ENCODE assay signal across 8 cellular contexts in genomic region chr14:71322660-71323250, GRCh38. TPM values are rescaled to one million over a fixed set of nuclear protein-coding genes. Genes with fewer than 3 reads are reported as not detected.
DNase-seq lines count a peak whose midpoint lies in the region; ATAC-seq and TF ChIP-seq lines count a peak whose summit lies in the region.

No MANE protein-coding gene starts in this region.

- H3K36me3 Mint-ChIP-seq in activated T-cell treated with anti-CD3 and anti-CD28 coated beads, Interleukin-2, amount 50 U/mL, for 72 hours (ENCODE audit: insufficient read depth in 2 of 2), result peaks cover 2 to 5% of the 10 kb centered on the region in 2 donors

- intact Hi-C loops in adrenal gland (cut with DNase I), result loop anchor here in 1 of 2 donors (10.0 kb wide), 1 partner anchor 422 kb away; no protein-coding TSS in a partner anchor

- peak overlapping the region in 1 of 4 donors; percentile 71 for H3K4me3 ChIP-seq in adrenal gland
- H3K4me3 ChIP-seq in iPS-20b (ENCODE audit: low read length), result peak overlapping the region; percentile 86

- H3K9ac ChIP-seq in iPS-20b (ENCODE audit: low read depth, low read length), result no peak overlapping the region; the same call in 1 of the 2 replicates

- peak overlapping the region; percentile 90 for H3K27ac Mint-ChIP-seq in activated T-cell treated with anti-CD3 and anti-CD28 coated beads, Interleukin-2, amount 50 U/mL, for 72 hours
- H3K27ac Mint-ChIP-seq in stimulated activated naive CD8-positive, alpha-beta T cell treated with anti-CD3 and anti-CD28 coated beads, Interleukin-15, amount 100 ng/mL, for 72 hours, result peak overlapping the region in 1 of 2 donors; percentile 30

- no peak for ATAC-seq in activated T-cell treated with anti-CD3 and anti-CD28 coated beads, Interleukin-2, amount 50 U/mL, for 72 hours (replicated peaks in 1 of 2)
- ATAC-seq in stimulated activated naive CD8-positive, alpha-beta T cell treated with anti-CD3 and anti-CD28 coated beads, Interleukin-15, amount 100 ng/mL, for 72 hours, result no peak
- ATAC-seq in HG02571 (IDR thresholded peaks at IDR 0.05; ENCODE audit: unreplicated experiment), result no peak

- H3K9me3 ChIP-seq in adrenal gland (replicated peaks in 1 of 3) (no peaks in the 10 kb centered on the region), iPS-20b (ENCODE audit: insufficient read depth, low read depth, low read length) (no peaks in the 10 kb centered on the region)

- peak overlapping the region; percentile 88 to 96 for H3K4me3 Mint-ChIP-seq in activated T-cell treated with anti-CD3 and anti-CD28 coated beads, Interleukin-2, amount 50 U/mL, for 72 hours
- peak overlapping the region; percentile 89 to 96 for H3K4me3 Mint-ChIP-seq in stimulated activated naive CD8-positive, alpha-beta T cell treated with anti-CD3 and anti-CD28 coated beads, Interleukin-15, amount 100 ng/mL, for 72 hours

- H3K27ac ChIP-seq in adrenal gland, result peak overlapping the region in 1 of 5 donors; percentile 1
- H3K27ac ChIP-seq in iPS-20b (ENCODE audit: low read length), result no peak overlapping the region

- no peaks in the 10 kb centered on the region for H3K27me3 Mint-ChIP-seq in activated T-cell treated with anti-CD3 and anti-CD28 coated beads, Interleukin-2, amount 50 U/mL, for 72 hours (ENCODE audit: low read depth)
- H3K27me3 Mint-ChIP-seq in stimulated activated naive CD8-positive, alpha-beta T cell treated with anti-CD3 and anti-CD28 coated beads, Interleukin-15, amount 100 ng/mL, for 72 hours, result no peaks in the 10 kb centered on the region

- peak in 1 of 2 donors; percentile 18 for DNase-seq in activated T-cell treated with anti-CD3 and anti-CD28 coated beads, Interleukin-2, amount 50 U/mL, for 72 hours
- no peak for DNase-seq in activated T-cell treated with anti-CD3 and anti-CD28 coated beads, Interleukin-2, amount 50 U/mL, for 1 hour
- DNase-seq in M059J (ENCODE audit: low read depth), result peak; percentile 56
- DNase-seq in adrenal gland, result peak in 1 of 7 donors; percentile 19
- peak; percentile 6 to 14 for DNase-seq in stimulated activated naive CD8-positive, alpha-beta T cell treated with anti-CD3 and anti-CD28 coated beads, Interleukin-15, amount 100 ng/mL, for 72 hours
- no peak for DNase-seq in effector CD4-positive, alpha-beta T cell

- 29 to 36% (median 34%) methylated on average over 2 of the region's 2 CpGs for WGBS in adrenal gland, 4 donors

- no peaks in the 10 kb centered on the region for H3K27me3 ChIP-seq in adrenal gland
- H3K27me3 ChIP-seq in iPS-20b (ENCODE audit: insufficient read depth, low read length), result no peaks in the 10 kb centered on the region

- peak; percentile 15 to 58 (median 45) for TF ChIP-seq CTCF in adrenal gland (IDR thresholded peaks at IDR 0.05)

- H3K4me1 ChIP-seq in adrenal gland (replicated peaks in 1 of 2), result peaks cover 10 to 42% of the 10 kb centered on the region in 2 donors
- peaks cover 40% of the 10 kb centered on the region for H3K4me1 ChIP-seq in iPS-20b (ENCODE audit: insufficient read depth, low read length)

- H3K9me3 Mint-ChIP-seq in activated T-cell treated with anti-CD3 and anti-CD28 coated beads, Interleukin-2, amount 50 U/mL, for 72 hours, result no peaks in the 10 kb centered on the region
- H3K9me3 Mint-ChIP-seq in stimulated activated naive CD8-positive, alpha-beta T cell treated with anti-CD3 and anti-CD28 coated beads, Interleukin-15, amount 100 ng/mL, for 72 hours, result no peaks in the 10 kb centered on the region

- H3K36me3 ChIP-seq in adrenal gland (replicated peaks in 1 of 2), result no peaks in the 10 kb centered on the region
- no peaks in the 10 kb centered on the region for H3K36me3 ChIP-seq in iPS-20b (ENCODE audit: insufficient read depth, low read depth, low read length)

- H3K4me1 Mint-ChIP-seq in activated T-cell treated with anti-CD3 and anti-CD28 coated beads, Interleukin-2, amount 50 U/mL, for 72 hours (ENCODE audit: low read depth), result peaks cover 60% of the 10 kb centered on the region
- peaks cover 60% of the 10 kb centered on the region for H3K4me1 Mint-ChIP-seq in stimulated activated naive CD8-positive, alpha-beta T cell treated with anti-CD3 and anti-CD28 coated beads, Interleukin-15, amount 100 ng/mL, for 72 hours

- no peak for TF ChIP-seq POLR2A in adrenal gland (IDR thresholded peaks at IDR 0.05)

RNA-seq across cellular contexts. Expression of gene SIPA1L1, which starts 2.5 kb away (rescaled TPM):
- total RNA-seq in activated T-cell treated with anti-CD3 and anti-CD28 coated beads, Interleukin-2, amount 50 U/mL, for 72 hours, result 100 to 1,000 TPM in 1 of 2 donors, 10 to 100 TPM in 1; 89.7 to 126 TPM
- 32.4 and 49.4 TPM in 2 replicates for total RNA-seq in M059J (2014; rRNA removed; shearing (Covaris generic))
- 100 to 1,000 TPM in 1 of 8 donors, 10 to 100 TPM in 7; 40.9 to 104 (median 76.1) TPM for total RNA-seq in adrenal gland
- polyA plus RNA-seq in adrenal gland, result 10 to 100 TPM; 31.6 to 78.1 (median 77.7) TPM

Comparison
In these comparisons a context has a peak if more than half of its experiments do, and no peak if none do; other contexts are left out.
1. DNase-seq: peak in M059J (single experiment) and stimulated activated naive CD8-positive, alpha-beta T cell treated with anti-CD3 and anti-CD28 coated beads, Interleukin-15, amount 100 ng/mL, for 72 hours (2 of 2); none in activated T-cell treated with anti-CD3 and anti-CD28 coated beads, Interleukin-2, amount 50 U/mL, for 1 hour (single experiment) and effector CD4-positive, alpha-beta T cell (single experiment).